8 cellular contexts compared by ENCODE assay signal in genomic region chr4:75672461-75673026, GRCh38. TPM values are rescaled to one million over a fixed set of nuclear protein-coding genes. Genes with fewer than 3 reads are reported as not detected.
DNase-seq lines count a peak whose midpoint lies in the region; ATAC-seq and TF ChIP-seq lines count a peak whose summit lies in the region.

No MANE protein-coding gene starts in this region.

- intact Hi-C loops in activated B cell treated with CpG ODN at 0.5 μM for 24 hours (cut with micrococcal nuclease) = loop anchor here (1.0 to 5.0 kb wide), 7 partner anchors 12 to 275 kb away; partner anchors contain the start of genes CDKL2, RCHY1, THAP6 and USO1

- H3K27me3 Mint-ChIP-seq in activated B cell treated with CpG ODN at 0.5 μM for 24 hours = no peaks in the 10 kb centered on the region

- no peaks in the 10 kb centered on the region for H3K36me3 ChIP-seq in kidney epithelial cell (ENCODE audit: control insufficient read depth, insufficient read depth, low read length)

- peak overlapping the region; percentile 100 for H3K27ac Mint-ChIP-seq in activated B cell treated with CpG ODN at 0.5 μM for 24 hours

- TF ChIP-seq CTCF in activated B cell treated with CpG ODN at 0.5 μM for 24 hours (IDR thresholded peaks at IDR 0.05) (no peak), cardiac fibroblast (IDR thresholded peaks at IDR 0.05; ENCODE audit: low read depth, low read length) (no peak), kidney epithelial cell (IDR thresholded peaks at IDR 0.05; ENCODE audit: insufficient read depth, low read length, poor library complexity, severe bottlenecking) (no peak)

- ATAC-seq in HG02610 (IDR thresholded peaks at IDR 0.05; ENCODE audit: unreplicated experiment) (peak; percentile 26), activated B cell treated with CpG ODN at 0.5 μM for 24 hours (ENCODE audit: low read depth) (peak; percentile 21)

- H3K9me3 Mint-ChIP-seq in activated B cell treated with CpG ODN at 0.5 μM for 24 hours = no peaks in the 10 kb centered on the region

- peak; percentile 79 to 87 (median 82) for DNase-seq in NCI-H1417 (lab: John Stamatoyannopoulos, UW)
- no peak for DNase-seq in NCI-H1417 treated with DMSO at 0.1 percent for 48 hours (lab: John Stamatoyannopoulos, UW)
- peak; percentile 65 for DNase-seq in NCI-H1092 treated with DMSO at 0.1 percent for 48 hours (lab: John Stamatoyannopoulos, UW)
- DNase-seq in activated B cell treated with CpG ODN at 0.5 μM for 24 hours = peak; percentile 67
- peak; percentile 52 to 58 for DNase-seq in cardiac fibroblast (ENCODE audit: low read depth in 2 of 2)
- DNase-seq in kidney epithelial cell (ENCODE audit: low read depth) = no peak
- DNase-seq in stimulated activated CD4-positive, alpha-beta T cell treated with anti-CD3 and anti-CD28 coated beads, Interleukin-15, amount 100 ng/mL, for 48 hours (ENCODE audit: low read depth in 2 of 2) = peak; percentile 67 to 77

- H3K4me3 ChIP-seq in cardiac fibroblast (replicated peaks in 1 of 2; ENCODE audit: low read depth in 2 of 2, low read length in 2 of 2) (peak overlapping the region; percentile 97 to 98), kidney epithelial cell (ENCODE audit: low read depth, low read length) (peak overlapping the region; percentile 99)

- H3K36me3 Mint-ChIP-seq in activated B cell treated with CpG ODN at 0.5 μM for 24 hours (ENCODE audit: low read depth) = peaks cover 20% of the 10 kb centered on the region

- no peaks in the 10 kb centered on the region for H3K27me3 ChIP-seq in kidney epithelial cell (ENCODE audit: control insufficient read depth, insufficient read depth, low read length)

- POLR2A ChIA-PET in activated B cell treated with CpG ODN at 0.5 μM for 24 hours (lab: Charles Lee) = interaction anchor here (0.7 to 7.4 kb wide), 6 partner anchors 13 to 158 kb away, joined by 3 to 90 read pairs (median 6); partner anchors contain the start of genes RCHY1, THAP6 and USO1

- peaks cover 54% of the 10 kb centered on the region for H3K4me1 Mint-ChIP-seq in activated B cell treated with CpG ODN at 0.5 μM for 24 hours

- peak overlapping the region; percentile 100 for H3K4me3 Mint-ChIP-seq in activated B cell treated with CpG ODN at 0.5 μM for 24 hours

- CTCF ChIA-PET in activated B cell treated with CpG ODN at 0.5 μM for 24 hours (lab: Charles Lee) = interaction anchor here (3.8 kb wide), 1 partner anchor 51 kb away, joined by 20 read pairs; the partner anchor contains the start of gene USO1

RNA-seq across cellular contexts. Expression of gene G3BP2, which starts 0.7 kb away (rescaled TPM):
- total RNA-seq in activated B cell treated with CpG ODN at 0.5 μM for 24 hours (98.2 and 103 TPM in 2 replicates), kidney epithelial cell (127 and 135 TPM in 2 replicates)

RNA-seq across cellular contexts. Expression of gene CDKL2, which starts 42.2 kb away (rescaled TPM):
- total RNA-seq in activated B cell treated with CpG ODN at 0.5 μM for 24 hours (not detected in 2 replicates), kidney epithelial cell (3.9 and 4.1 TPM in 2 replicates)

RNA-seq across cellular contexts. Expression of gene USO1, which starts 51.8 kb away (rescaled TPM):
- 41.3 and 41.7 TPM in 2 replicates for total RNA-seq in activated B cell treated with CpG ODN at 0.5 μM for 24 hours
- total RNA-seq in kidney epithelial cell = 58.1 and 62.4 TPM in 2 replicates

Comparison
In these comparisons a context has a peak if more than half of its experiments do, and no peak if none do; other contexts are left out.
1. DNase-seq: peak in NCI-H1417 (3 of 3), NCI-H1092 treated with DMSO at 0.1 percent for 48 hours (single experiment), activated B cell treated with CpG ODN at 0.5 μM for 24 hours (single experiment), cardiac fibroblast (2 of 2) and stimulated activated CD4-positive, alpha-beta T cell treated with anti-CD3 and anti-CD28 coated beads, Interleukin-15, amount 100 ng/mL, for 48 hours (2 of 2); none in NCI-H1417 treated with DMSO at 0.1 percent for 48 hours (single experiment) and kidney epithelial cell (single experiment).